7 cellular contexts compared by ENCODE assay signal in genomic region chr12:111437816-111438454, GRCh38. TPM values are rescaled to one million over a fixed set of nuclear protein-coding genes. Genes with fewer than 3 reads are reported as not detected.
DNase-seq lines count a peak whose midpoint lies in the region; ATAC-seq and TF ChIP-seq lines count a peak whose summit lies in the region.

No MANE protein-coding gene starts in this region.

- peaks cover 98% of the 10 kb centered on the region for H3K4me1 Mint-ChIP-seq in stimulated activated memory B cell treated with anti-CD40 and anti-IgM and Interleukin-4, amounts not matched to agents 10 μg/mL and 1 μg/mL and 100 μg/mL, for 72 hours

- peak; percentile 88 for DNase-seq in HT1080 (ENCODE audit: low read depth)
- peak; percentile 85 for DNase-seq in UCSD-AML1 (lab: John Stamatoyannopoulos, UW; ENCODE audit: unreplicated experiment)
- peak; percentile 81 for DNase-seq in glomerular endothelial cell (ENCODE audit: extremely low read depth, low read depth, low spot score)
- no peak for DNase-seq in hippocampal formation (lab: John Stamatoyannopoulos, UW)
- no peak for DNase-seq in GM13977 (ENCODE audit: low spot score)

- in situ Hi-C loops in GM13977 (cut with MboI; ENCODE audit: low pct_unique_long_range_greater_than_20kb, low sequenced_read_pairs, unreplicated experiment) = no loop called here

- ATAC-seq in stimulated activated memory B cell treated with anti-CD40 and anti-IgM and Interleukin-4, amounts not matched to agents 10 μg/mL and 1 μg/mL and 100 μg/mL, for 72 hours = no peak
- ATAC-seq in HG03457 (IDR thresholded peaks at IDR 0.05; ENCODE audit: unreplicated experiment) = no peak

- peak overlapping the region; percentile 66 for H3K4me3 Mint-ChIP-seq in stimulated activated memory B cell treated with anti-CD40 and anti-IgM and Interleukin-4, amounts not matched to agents 10 μg/mL and 1 μg/mL and 100 μg/mL, for 72 hours

- peak overlapping the region; percentile 81 for H3K27ac Mint-ChIP-seq in stimulated activated memory B cell treated with anti-CD40 and anti-IgM and Interleukin-4, amounts not matched to agents 10 μg/mL and 1 μg/mL and 100 μg/mL, for 72 hours

- H3K27me3 Mint-ChIP-seq in stimulated activated memory B cell treated with anti-CD40 and anti-IgM and Interleukin-4, amounts not matched to agents 10 μg/mL and 1 μg/mL and 100 μg/mL, for 72 hours = no peaks in the 10 kb centered on the region

- H3K9me3 Mint-ChIP-seq in stimulated activated memory B cell treated with anti-CD40 and anti-IgM and Interleukin-4, amounts not matched to agents 10 μg/mL and 1 μg/mL and 100 μg/mL, for 72 hours = no peaks in the 10 kb centered on the region

- peaks cover 43% of the 10 kb centered on the region for H3K36me3 Mint-ChIP-seq in stimulated activated memory B cell treated with anti-CD40 and anti-IgM and Interleukin-4, amounts not matched to agents 10 μg/mL and 1 μg/mL and 100 μg/mL, for 72 hours

- TF ChIP-seq CTCF in GM13977 (IDR thresholded peaks at IDR 0.05; ENCODE audit: extremely low read depth, insufficient read depth, missing control alignments) = no peak

RNA-seq across cellular contexts. Expression of gene SH2B3, which starts 32.2 kb away (rescaled TPM):
- 60.1 and 69.6 TPM in 2 replicates for total RNA-seq in HT1080 (2014; rRNA removed; shearing (Covaris generic))
- 84.4 and 101 TPM in 2 replicates for polyA plus RNA-seq in HT1080 (2015; cell fraction: cytosol; rRNA removed)
- polyA plus RNA-seq in HT1080 (2015; cell fraction: nucleus; rRNA removed) = 49.1 and 50.4 TPM in 2 replicates
- 170 and 231 TPM in 2 replicates for total RNA-seq in glomerular endothelial cell

Comparison
In these comparisons a context has a peak if more than half of its experiments do, and no peak if none do; other contexts are left out.
1. DNase-seq: peak in HT1080 (single experiment), UCSD-AML1 (single experiment) and glomerular endothelial cell (single experiment); none in hippocampal formation (0 of 2) and GM13977 (single experiment).